13 cellular contexts compared by ENCODE assay signal in the genomic region with DNA sequence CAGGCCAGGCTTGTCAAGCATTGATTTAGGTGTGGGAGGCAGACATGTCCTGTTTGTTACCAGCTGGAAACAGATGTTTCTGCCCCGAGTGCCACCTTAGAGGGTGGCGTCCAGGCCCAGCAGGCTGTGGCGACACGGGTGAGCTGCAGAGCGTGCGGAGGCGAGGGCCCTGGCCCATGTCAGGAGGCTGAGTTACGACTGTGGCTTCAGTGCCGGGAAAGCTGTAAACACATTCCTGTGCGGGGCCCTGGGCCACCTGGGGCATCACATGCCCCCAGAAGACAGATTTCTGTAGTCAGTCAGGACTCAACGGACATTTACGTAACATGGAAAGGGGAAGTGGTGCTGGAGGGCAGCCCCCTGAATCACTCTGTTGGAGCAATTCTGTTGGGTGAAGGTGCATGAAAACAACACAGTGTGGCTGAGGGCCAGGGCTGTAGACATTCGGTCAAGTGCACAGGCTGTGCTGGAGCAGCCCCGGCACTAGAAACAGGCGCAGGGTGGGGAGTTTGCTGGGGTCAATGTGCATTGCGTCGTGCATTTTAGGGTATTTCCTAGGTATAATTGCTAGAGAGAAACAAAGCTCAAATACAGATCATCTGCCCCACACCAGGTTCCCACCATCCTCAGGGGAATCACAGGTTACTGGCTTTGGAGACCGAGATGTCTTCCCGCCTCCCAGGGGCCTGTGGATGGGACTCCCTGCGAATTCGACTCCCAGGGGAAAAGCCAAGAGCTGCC.
DNase-seq lines count a peak whose midpoint lies in the region; ATAC-seq and TF ChIP-seq lines count a peak whose summit lies in the region.
"Had no signal": no experiment of that assay in that cellular context is flagged by ENCODE, and none has a peak within 500 bp of the region (broad histone marks: within the 10 kb centered on the region; RNA-seq: fewer than 3 reads in every experiment).

No MANE protein-coding gene starts in this region.

- no peaks in the 10 kb centered on the region for H3K4me1 Mint-ChIP-seq in stimulated activated effector memory CD8-positive, alpha-beta T cell treated with anti-CD3 and anti-CD28 coated beads, Interleukin-12 subunit alpha, Interleukin-12 subunit beta, amount 100 ng/mL, for 72 hours

- peak; percentile 63 for ATAC-seq in HG02588 (IDR thresholded peaks at IDR 0.05; ENCODE audit: unreplicated experiment)
- peak; percentile 72 for ATAC-seq in stimulated activated effector memory CD8-positive, alpha-beta T cell treated with anti-CD3 and anti-CD28 coated beads, Interleukin-12 subunit alpha, Interleukin-12 subunit beta, amount 100 ng/mL, for 72 hours
- no peak for ATAC-seq in psoas muscle

- H3K4me3 ChIP-seq in psoas muscle: no peak overlapping the region

- H3K36me3 ChIP-seq in psoas muscle (ENCODE audit: insufficient read depth in 1 of 2, low read depth in 1 of 2): no peaks in the 10 kb centered on the region
- H3K36me3 ChIP-seq: WERI-Rb-1 had no signal

- no peaks in the 10 kb centered on the region for H3K4me1 ChIP-seq in psoas muscle

- peak; percentile 0 for DNase-seq in NCI-H82 (lab: John Stamatoyannopoulos, UW)
- no peak for DNase-seq in NCI-H82 treated with DMSO at 0.1 percent for 48 hours (lab: John Stamatoyannopoulos, UW; ENCODE audit: unreplicated experiment)
- peak; percentile 77 for DNase-seq in MV-4-11 (lab: John Stamatoyannopoulos, UW)
- no peak for DNase-seq in stimulated activated effector memory CD8-positive, alpha-beta T cell treated with anti-CD3 and anti-CD28 coated beads, Interleukin-12 subunit alpha, Interleukin-12 subunit beta, amount 100 ng/mL, for 72 hours (ENCODE audit: low spot score in 2 of 2)
- no peak for DNase-seq in DMS53 treated with DMSO at 0.1 percent for 48 hours (lab: John Stamatoyannopoulos, UW; ENCODE audit: unreplicated experiment)
- no peak for DNase-seq in NCI-H1092 treated with DMSO at 0.1 percent for 48 hours (lab: John Stamatoyannopoulos, UW)
- no peak for DNase-seq in psoas muscle
- DNase-seq: 8988T; activated effector memory CD4-positive, alpha-beta T cell treated with Interleukin-2 at 50 U/mL for 16 hours; kidney glomerular epithelial cell; WERI-Rb-1 had no signal

- no peak overlapping the region for H3K27ac ChIP-seq in psoas muscle
- H3K27ac ChIP-seq: KMS-11, WERI-Rb-1 had no signal

- 76 to 86% (median 77%) methylated on average over 21 of the region's 21 CpGs for WGBS in psoas muscle, 3 donors

- no peak for TF ChIP-seq CTCF in psoas muscle (IDR thresholded peaks at IDR 0.05)

- H3K27ac Mint-ChIP-seq in stimulated activated effector memory CD8-positive, alpha-beta T cell treated with anti-CD3 and anti-CD28 coated beads, Interleukin-12 subunit alpha, Interleukin-12 subunit beta, amount 100 ng/mL, for 72 hours: peak overlapping the region; percentile 77

- peaks cover 4% of the 10 kb centered on the region for H3K9me3 Mint-ChIP-seq in stimulated activated effector memory CD8-positive, alpha-beta T cell treated with anti-CD3 and anti-CD28 coated beads, Interleukin-12 subunit alpha, Interleukin-12 subunit beta, amount 100 ng/mL, for 72 hours

- no peak overlapping the region for H3K4me3 Mint-ChIP-seq in stimulated activated effector memory CD8-positive, alpha-beta T cell treated with anti-CD3 and anti-CD28 coated beads, Interleukin-12 subunit alpha, Interleukin-12 subunit beta, amount 100 ng/mL, for 72 hours

- intact Hi-C loops in psoas muscle (cut with DNase I): no loop called here

- no peaks in the 10 kb centered on the region for H3K9me3 ChIP-seq in psoas muscle

- H3K36me3 Mint-ChIP-seq in stimulated activated effector memory CD8-positive, alpha-beta T cell treated with anti-CD3 and anti-CD28 coated beads, Interleukin-12 subunit alpha, Interleukin-12 subunit beta, amount 100 ng/mL, for 72 hours: no peaks in the 10 kb centered on the region

- H3K27me3 ChIP-seq in psoas muscle (ENCODE audit: insufficient read depth in 3 of 3, low read length in 2 of 3): peaks cover 0 to 6% (median 0%) of the 10 kb centered on the region in 3 donors

Comparison
In these comparisons a context has a peak if more than half of its experiments do, and no peak if none do; other contexts are left out.
1. DNase-seq: peak in NCI-H82 (single experiment) and MV-4-11 (single experiment); none in NCI-H82 treated with DMSO at 0.1 percent for 48 hours (single experiment), stimulated activated effector memory CD8-positive, alpha-beta T cell treated with anti-CD3 and anti-CD28 coated beads, Interleukin-12 subunit alpha, Interleukin-12 subunit beta, amount 100 ng/mL, for 72 hours (0 of 2), DMS53 treated with DMSO at 0.1 percent for 48 hours (single experiment), NCI-H1092 treated with DMSO at 0.1 percent for 48 hours (single experiment) and psoas muscle (0 of 2).
2. ATAC-seq: peak in HG02588 (single experiment) and stimulated activated effector memory CD8-positive, alpha-beta T cell treated with anti-CD3 and anti-CD28 coated beads, Interleukin-12 subunit alpha, Interleukin-12 subunit beta, amount 100 ng/mL, for 72 hours (single experiment); none in psoas muscle (0 of 4).